Comparison of ENCODE assay signal across 8 cellular contexts in genomic region chr17:42535400-42536047, GRCh38. TPM values are rescaled to one million over a fixed set of nuclear protein-coding genes. Genes with fewer than 3 reads are reported as not detected.
DNase-seq lines count a peak whose midpoint lies in the region; ATAC-seq and TF ChIP-seq lines count a peak whose summit lies in the region.

No MANE protein-coding gene starts in this region.

- peak overlapping the region; percentile 56 for H3K4me3 ChIP-seq in NB4 (ENCODE audit: low read depth, low read length)
- H3K4me3 ChIP-seq in coronary artery: peak overlapping the region; percentile 75

- H3K9me3 Mint-ChIP-seq in naive thymus-derived CD8-positive, alpha-beta T cell: no peaks in the 10 kb centered on the region

- POLR2A ChIA-PET in naive thymus-derived CD8-positive, alpha-beta T cell (lab: Charles Lee): interaction anchor here (0.7 to 4.4 kb wide), 11 partner anchors 16 to 825 kb away, joined by 3 to 19 read pairs (median 4); partner anchors contain the start of genes GHDC, MLX, PLEKHH3 and PSMC3IP

- H3K27ac ChIP-seq in coronary artery: peak overlapping the region; percentile 94 to 95

- peaks cover 0 to 5% (median 0%) of the 10 kb centered on the region in 3 donors for H3K36me3 Mint-ChIP-seq in naive thymus-derived CD8-positive, alpha-beta T cell

- peak overlapping the region; percentile 38 to 91 (median 82) for H3K27ac Mint-ChIP-seq in naive thymus-derived CD8-positive, alpha-beta T cell

- peak overlapping the region; percentile 68 to 88 (median 84) for H3K4me3 Mint-ChIP-seq in naive thymus-derived CD8-positive, alpha-beta T cell

- ATAC-seq in naive thymus-derived CD8-positive, alpha-beta T cell: peak in 1 of 2 donors; percentile 20
- ATAC-seq in HG03175 (IDR thresholded peaks at IDR 0.05; ENCODE audit: unreplicated experiment): no peak

- H3K27me3 Mint-ChIP-seq in naive thymus-derived CD8-positive, alpha-beta T cell: no peaks in the 10 kb centered on the region

- TF ChIP-seq CTCF in NB4 (IDR thresholded peaks at IDR 0.05; ENCODE audit: low read depth, low read length) (no peak), coronary artery (IDR thresholded peaks at IDR 0.05) (no peak)

- H3K4me1 Mint-ChIP-seq in naive thymus-derived CD8-positive, alpha-beta T cell: peaks cover 13 to 55% (median 50%) of the 10 kb centered on the region in 4 donors

- TF ChIP-seq POLR2A in NB4 (IDR thresholded peaks at IDR 0.05; ENCODE audit: extremely low read depth, insufficient read length): no peak

- DNase-seq in DMS53 (lab: John Stamatoyannopoulos, UW): peak; percentile 67
- DNase-seq in DMS53 treated with DMSO at 0.1 percent for 48 hours (lab: John Stamatoyannopoulos, UW; ENCODE audit: unreplicated experiment): no peak
- peak; percentile 24 for DNase-seq in NB4 (ENCODE audit: low read depth)
- no peak for DNase-seq in coronary artery (ENCODE audit: low spot score)
- DNase-seq in naive thymus-derived CD8-positive, alpha-beta T cell: no peak
- DNase-seq in NCI-H345 treated with DMSO at 0.1 percent for 48 hours (lab: John Stamatoyannopoulos, UW; ENCODE audit: unreplicated experiment): no peak
- no peak for DNase-seq in HuH-7.5 (ENCODE audit: low spot score)

RNA-seq across cellular contexts. Expression of gene NAGLU, which starts 0.5 kb away (rescaled TPM):
- 10 to 100 TPM; 26.4 to 28.5 TPM for total RNA-seq in naive thymus-derived CD8-positive, alpha-beta T cell
- 10 to 100 TPM in 2 of 3 donors, 1 to 10 TPM in 1; 8.0 to 16.2 (median 13.4) TPM for polyA plus RNA-seq in naive thymus-derived CD8-positive, alpha-beta T cell

RNA-seq across cellular contexts. Expression of gene HSD17B1, which starts 17.2 kb away (rescaled TPM):
- 1 to 10 TPM; 1.4 to 2.1 TPM for total RNA-seq in naive thymus-derived CD8-positive, alpha-beta T cell
- under 1 TPM; 0.18 to 0.98 (median 0.24) TPM for polyA plus RNA-seq in naive thymus-derived CD8-positive, alpha-beta T cell

RNA-seq across cellular contexts. Expression of gene COASY, which starts 26.4 kb away (rescaled TPM):
- 10 to 100 TPM; 67.0 to 72.3 TPM for total RNA-seq in naive thymus-derived CD8-positive, alpha-beta T cell
- 10 to 100 TPM; 48.3 to 67.9 (median 65.5) TPM for polyA plus RNA-seq in naive thymus-derived CD8-positive, alpha-beta T cell

RNA-seq across cellular contexts. Expression of gene MLX, which starts 31.4 kb away (rescaled TPM):
- 10 to 100 TPM; 58.2 to 67.8 TPM for total RNA-seq in naive thymus-derived CD8-positive, alpha-beta T cell
- 10 to 100 TPM; 24.6 to 47.1 (median 25.0) TPM for polyA plus RNA-seq in naive thymus-derived CD8-positive, alpha-beta T cell

RNA-seq across cellular contexts. Expression of gene PSMC3IP, which starts 42.0 kb away (rescaled TPM):
- total RNA-seq in naive thymus-derived CD8-positive, alpha-beta T cell: 1 to 10 TPM; 3.3 to 4.6 TPM
- 1 to 10 TPM in 1 of 3 donors, under 1 TPM in 2; 0.69 to 1.1 (median 0.71) TPM for polyA plus RNA-seq in naive thymus-derived CD8-positive, alpha-beta T cell

Comparison
In these comparisons a context has a peak if more than half of its experiments do, and no peak if none do; other contexts are left out.
1. DNase-seq: peak in DMS53 (single experiment) and NB4 (single experiment); none in DMS53 treated with DMSO at 0.1 percent for 48 hours (single experiment), coronary artery (single experiment), naive thymus-derived CD8-positive, alpha-beta T cell (0 of 10), NCI-H345 treated with DMSO at 0.1 percent for 48 hours (single experiment) and HuH-7.5 (single experiment).